Comparison of ENCODE assay signal across 21 cellular contexts in the genomic region with DNA sequence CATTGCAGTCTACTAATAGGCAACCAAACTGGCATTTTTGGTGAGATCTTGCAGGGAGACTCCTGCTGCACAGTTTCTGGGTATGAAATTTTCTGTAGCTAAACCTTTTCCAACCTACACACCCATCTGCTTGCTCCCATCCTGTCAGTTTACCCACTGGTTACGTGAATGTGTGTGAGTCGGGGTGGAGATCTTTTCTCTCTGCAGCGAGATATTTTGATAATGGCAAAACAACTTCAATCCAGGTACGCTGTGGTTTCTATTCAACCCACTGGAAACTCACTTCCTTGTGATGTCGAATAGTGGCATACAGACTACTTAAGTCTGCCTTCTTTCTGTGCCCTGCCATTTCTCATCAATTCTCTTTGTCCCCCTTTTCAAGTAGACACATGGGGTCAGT. TPM values are rescaled to one million over a fixed set of nuclear protein-coding genes. Genes with fewer than 3 reads are reported as not detected.
DNase-seq lines count a peak whose midpoint lies in the region; ATAC-seq and TF ChIP-seq lines count a peak whose summit lies in the region.
"Had no signal": no experiment of that assay in that cellular context is flagged by ENCODE, and none has a peak within 500 bp of the region (broad histone marks: within the 10 kb centered on the region; RNA-seq: fewer than 3 reads in every experiment).

No MANE protein-coding gene starts in this region.

- intact Hi-C loops in CD4-positive, alpha-beta T cell (cut with DNase I, micrococcal nuclease): loop anchor here in 1 of 2 experiments (5.0 to 10.0 kb wide), 6 partner anchors 38 to 773 kb away; partner anchors contain the start of genes ACADSB, BUB3, C10orf88 and FAM24B
- intact Hi-C loops in naive thymus-derived CD4-positive, alpha-beta T cell (cut with micrococcal nuclease): loop anchor here (10.0 kb wide), 2 partner anchors 404 to 1524 kb away; partner anchors contain the start of genes NSMCE4A (in 2 of the 2) and WDR11 (in 1 of the 2)

- peak overlapping the region; percentile 54 for H3K4me3 Mint-ChIP-seq in activated naive CD4-positive, alpha-beta T cell treated with anti-CD3 and anti-CD28 coated beads, Interleukin-2, amount 50 U/mL, for 24 hours
- H3K4me3 Mint-ChIP-seq in CD4-positive, alpha-beta T cell: peak overlapping the region; percentile 73
- peak overlapping the region in 9 of 10 donors; percentile 52 to 85 (median 76) for H3K4me3 Mint-ChIP-seq in naive thymus-derived CD4-positive, alpha-beta T cell
- H3K4me3 Mint-ChIP-seq: IgD-negative memory B cell had no signal

- H3K27ac Mint-ChIP-seq in activated naive CD4-positive, alpha-beta T cell treated with anti-CD3 and anti-CD28 coated beads, Interleukin-2, amount 50 U/mL, for 24 hours: peak overlapping the region; percentile 38
- H3K27ac Mint-ChIP-seq in activated naive CD4-positive, alpha-beta T cell treated with anti-CD3 and anti-CD28 coated beads, Interleukin-2, amount 50 U/mL, for 72 hours: no peak overlapping the region
- peak overlapping the region; percentile 79 for H3K27ac Mint-ChIP-seq in CD4-positive, alpha-beta T cell
- H3K27ac Mint-ChIP-seq in naive thymus-derived CD4-positive, alpha-beta T cell: peak overlapping the region in 8 of 9 donors; percentile 65 to 93 (median 86)

- H3K9me3 Mint-ChIP-seq in activated naive CD4-positive, alpha-beta T cell treated with anti-CD3 and anti-CD28 coated beads, Interleukin-2, amount 50 U/mL, for 24 hours: no peaks in the 10 kb centered on the region
- peaks cover 0 to 13% of the 10 kb centered on the region in 2 donors for H3K9me3 Mint-ChIP-seq in activated naive CD4-positive, alpha-beta T cell treated with anti-CD3 and anti-CD28 coated beads, Interleukin-2, amount 50 U/mL, for 72 hours
- H3K9me3 Mint-ChIP-seq in CD4-positive, alpha-beta T cell: peaks cover 4% of the 10 kb centered on the region
- peaks cover 0 to 10% (median 0%) of the 10 kb centered on the region in 11 donors for H3K9me3 Mint-ChIP-seq in naive thymus-derived CD4-positive, alpha-beta T cell

- H3K27me3 ChIP-seq in CD4-positive, alpha-beta T cell (ENCODE audit: control insufficient read depth, insufficient read depth, low read length): no peaks in the 10 kb centered on the region
- no peaks in the 10 kb centered on the region for H3K27me3 ChIP-seq in naive thymus-derived CD4-positive, alpha-beta T cell (ENCODE audit: control insufficient read depth in 2 of 2, insufficient read depth in 2 of 2, low read length in 2 of 2)
- no peaks in the 10 kb centered on the region for H3K27me3 ChIP-seq in H7 (ENCODE audit: control insufficient read depth, insufficient read depth, low read length)
- H3K27me3 ChIP-seq: SJSA1 had no signal

- H3K4me3 ChIP-seq in Jurkat, Clone E6-1 (ENCODE audit: low read length): peak overlapping the region; percentile 16
- H3K4me3 ChIP-seq in naive thymus-derived CD4-positive, alpha-beta T cell (ENCODE audit: low read length): peak overlapping the region; percentile 30
- no peak overlapping the region for H3K4me3 ChIP-seq in H7 (ENCODE audit: insufficient read depth, low read depth, low read length)
- H3K4me3 ChIP-seq: SJSA1 had no signal

- peaks cover 0 to 5% (median 0%) of the 10 kb centered on the region in 3 experiments for H3K36me3 ChIP-seq in naive thymus-derived CD4-positive, alpha-beta T cell (ENCODE audit: control insufficient read depth in 2 of 3, insufficient read depth in 3 of 3, low read length in 3 of 3)
- no peaks in the 10 kb centered on the region for H3K36me3 ChIP-seq in H7 (replicated peaks; ENCODE audit: control insufficient read depth, insufficient read depth, low read length)

- POLR2A ChIA-PET in CD4-positive, alpha-beta T cell (lab: Charles Lee): no interaction called here
- POLR2A ChIA-PET in naive thymus-derived CD4-positive, alpha-beta T cell (lab: Charles Lee): interaction anchor here (1.0 to 3.1 kb wide), 8 partner anchors 12 to 53 kb away, joined by 3 to 17 read pairs (median 6); no protein-coding TSS in a partner anchor

- TF ChIP-seq CTCF in CD4-positive, alpha-beta T cell (IDR thresholded peaks at IDR 0.05): no peak

- ATAC-seq in activated naive CD4-positive, alpha-beta T cell treated with anti-CD3 and anti-CD28 coated beads, Interleukin-2, amount 50 U/mL, for 72 hours: no peak
- no peak for ATAC-seq in CD4-positive, alpha-beta T cell (ENCODE audit: poor library complexity)
- no peak for ATAC-seq in naive thymus-derived CD4-positive, alpha-beta T cell
- ATAC-seq: Panc1 had no signal

- no peaks in the 10 kb centered on the region for H3K9me3 ChIP-seq in CD4-positive, alpha-beta T cell (ENCODE audit: control insufficient read depth, low read length)
- H3K9me3 ChIP-seq in naive thymus-derived CD4-positive, alpha-beta T cell (ENCODE audit: control insufficient read depth in 2 of 3, low read length in 3 of 3): no peaks in the 10 kb centered on the region
- H3K9me3 ChIP-seq: SJSA1 had no signal

- peaks cover 4% of the 10 kb centered on the region for H3K36me3 Mint-ChIP-seq in activated naive CD4-positive, alpha-beta T cell treated with anti-CD3 and anti-CD28 coated beads, Interleukin-2, amount 50 U/mL, for 24 hours
- peaks cover 5 to 24% of the 10 kb centered on the region in 2 donors for H3K36me3 Mint-ChIP-seq in activated naive CD4-positive, alpha-beta T cell treated with anti-CD3 and anti-CD28 coated beads, Interleukin-2, amount 50 U/mL, for 72 hours
- peaks cover 31% of the 10 kb centered on the region for H3K36me3 Mint-ChIP-seq in CD4-positive, alpha-beta T cell (ENCODE audit: low read depth)
- peaks cover 4 to 31% (median 19%) of the 10 kb centered on the region in 5 donors for H3K36me3 Mint-ChIP-seq in naive thymus-derived CD4-positive, alpha-beta T cell

- peaks cover 15 to 38% of the 10 kb centered on the region in 2 donors for H3K4me1 ChIP-seq in naive thymus-derived CD4-positive, alpha-beta T cell (ENCODE audit: control insufficient read depth in 2 of 2, insufficient read depth in 2 of 2, low read length in 2 of 2)

- peaks cover 82% of the 10 kb centered on the region for H3K4me1 Mint-ChIP-seq in activated naive CD4-positive, alpha-beta T cell treated with anti-CD3 and anti-CD28 coated beads, Interleukin-2, amount 50 U/mL, for 24 hours
- H3K4me1 Mint-ChIP-seq in CD4-positive, alpha-beta T cell (ENCODE audit: low read depth): peaks cover 81% of the 10 kb centered on the region
- H3K4me1 Mint-ChIP-seq in naive thymus-derived CD4-positive, alpha-beta T cell: peaks cover 19 to 84% (median 78%) of the 10 kb centered on the region in 7 donors

- no peak for DNase-seq in activated naive CD4-positive, alpha-beta T cell treated with anti-CD3 and anti-CD28 coated beads, Interleukin-2, amount 50 U/mL, for 72 hours (ENCODE audit: low spot score in 2 of 2)
- DNase-seq in CD4-positive, alpha-beta T cell: no peak
- DNase-seq in Jurkat, Clone E6-1 (ENCODE audit: low read depth, low spot score): peak; percentile 88
- DNase-seq in naive thymus-derived CD4-positive, alpha-beta T cell: peak in 7 of 9 donors; percentile 7 to 36 (median 22)
- DNase-seq in NCI-H446 treated with DMSO at 0.1 percent for 48 hours (lab: John Stamatoyannopoulos, UW): no peak
- no peak for DNase-seq in NCI-H1105 (lab: John Stamatoyannopoulos, UW)
- no peak for DNase-seq in H7
- DNase-seq: C1 segment of cervical spinal cord, COR-L47, DMS 273 treated with DMSO at 0.1 percent for 48 hours, Kasumi-1, MM.1S, NCI-H1092, NCI-H146, NCI-H2029 treated with DMSO at 0.1 percent for 48 hours, NCI-H2171 treated with DMSO at 0.1 percent for 48 hours, NCI-H446 had no signal

- no peak overlapping the region for H3K27ac ChIP-seq in CD4-positive, alpha-beta T cell (ENCODE audit: low read depth, low read length)
- H3K27ac ChIP-seq in naive thymus-derived CD4-positive, alpha-beta T cell (ENCODE audit: low read depth, low read length): peak overlapping the region; percentile 53
- H3K27ac ChIP-seq: SJSA1 had no signal

- CTCF ChIA-PET in CD4-positive, alpha-beta T cell (lab: Charles Lee): no interaction called here
- CTCF ChIA-PET in naive thymus-derived CD4-positive, alpha-beta T cell (lab: Charles Lee): interaction anchor here (1.4 to 1.5 kb wide), 2 partner anchors 27 to 56 kb away, joined by 3 read pairs; no protein-coding TSS in a partner anchor

- H3K27me3 Mint-ChIP-seq in activated naive CD4-positive, alpha-beta T cell treated with anti-CD3 and anti-CD28 coated beads, Interleukin-2, amount 50 U/mL, for 24 hours: no peaks in the 10 kb centered on the region
- H3K27me3 Mint-ChIP-seq in CD4-positive, alpha-beta T cell: no peaks in the 10 kb centered on the region
- peaks cover 0 to 42% (median 0%) of the 10 kb centered on the region in 5 donors for H3K27me3 Mint-ChIP-seq in naive thymus-derived CD4-positive, alpha-beta T cell

RNA-seq across cellular contexts. Expression of gene PLEKHA1, which starts 4.5 kb away (rescaled TPM):
- 1 to 10 TPM; 7.0 to 8.7 TPM for total RNA-seq in activated naive CD4-positive, alpha-beta T cell treated with anti-CD3 and anti-CD28 coated beads, Interleukin-2, amount 50 U/mL, for 72 hours
- total RNA-seq in CD4-positive, alpha-beta T cell: 10 to 100 TPM; 24.9 to 26.8 TPM
- polyA plus RNA-seq in Jurkat, Clone E6-1 (2012; ENCODE audit: insufficient read depth, insufficient read length): 18.1 TPM
- 10 to 100 TPM in 4 of 5 experiments, 1 to 10 TPM in 1; 5.9 to 90.1 (median 39.2) TPM for total RNA-seq in naive thymus-derived CD4-positive, alpha-beta T cell
- 100 to 1,000 TPM in 1 of 2 donors, 10 to 100 TPM in 1; 90.4 to 100 TPM for polyA plus RNA-seq in naive thymus-derived CD4-positive, alpha-beta T cell
- total RNA-seq in H7 (2014; rRNA removed; shearing (Covaris generic)): 28.5 and 38.2 TPM in 2 replicates

Comparison
In these comparisons a context has a peak if more than half of its experiments do, and no peak if none do; other contexts are left out.
1. H3K27ac Mint-ChIP-seq: peak in activated naive CD4-positive, alpha-beta T cell treated with anti-CD3 and anti-CD28 coated beads, Interleukin-2, amount 50 U/mL, for 24 hours (single experiment), CD4-positive, alpha-beta T cell (single experiment) and naive thymus-derived CD4-positive, alpha-beta T cell (8 of 9); none in activated naive CD4-positive, alpha-beta T cell treated with anti-CD3 and anti-CD28 coated beads, Interleukin-2, amount 50 U/mL, for 72 hours (0 of 2).
2. DNase-seq: peak in Jurkat, Clone E6-1 (single experiment) and naive thymus-derived CD4-positive, alpha-beta T cell (7 of 9); none in activated naive CD4-positive, alpha-beta T cell treated with anti-CD3 and anti-CD28 coated beads, Interleukin-2, amount 50 U/mL, for 72 hours (0 of 2), CD4-positive, alpha-beta T cell (0 of 10), NCI-H446 treated with DMSO at 0.1 percent for 48 hours (single experiment), NCI-H1105 (single experiment) and H7 (single experiment).
3. Peak in every context shown above with its lines, with median percentiles within 50 percentile points of each other: H3K4me3 Mint-ChIP-seq.